11 cellular contexts compared by ENCODE assay signal in genomic region chr10:86024555-86025001, GRCh38.
A peak's percentile ranks its signal among the peaks of the same experiment; 100 is the strongest.
DNase-seq lines count a peak whose midpoint lies in the region; ATAC-seq and TF ChIP-seq lines count a peak whose summit lies in the region.
"Had no signal": no experiment of that assay in that cellular context is flagged by ENCODE, and none has a peak within 500 bp of the region (broad histone marks: within the 10 kb centered on the region; RNA-seq: fewer than 3 reads in every experiment).

No MANE protein-coding gene starts in this region.

- peaks cover 24% of the 10 kb centered on the region for H3K4me1 ChIP-seq in Loucy (ENCODE audit: insufficient read depth, low read length, poor library complexity, severe bottlenecking)
- H3K4me1 ChIP-seq in endodermal cell (ENCODE audit: control insufficient read depth, insufficient read depth, low read length), result peaks cover 26% of the 10 kb centered on the region
- no peaks in the 10 kb centered on the region for H3K4me1 ChIP-seq in smooth muscle cell (ENCODE audit: low read depth)

- H3K9me3 ChIP-seq in Loucy (ENCODE audit: insufficient read depth, low read depth, low read length) (no peaks in the 10 kb centered on the region), endodermal cell (ENCODE audit: control insufficient read depth, low read length) (peaks cover 37% of the 10 kb centered on the region), smooth muscle cell (replicated peaks; ENCODE audit: low read depth) (no peaks in the 10 kb centered on the region)

- no peaks in the 10 kb centered on the region for H3K9me2 ChIP-seq in Loucy (replicated peaks; ENCODE audit: low read depth, low read length)

- POLR2A ChIA-PET in activated CD8-positive, alpha-beta T cell treated with anti-CD3 and anti-CD28 coated beads, Interleukin-2, amount 10 ng/mL, durations not matched to agents 7 days and 5 days (lab: Charles Lee), result no interaction called here

- H3K4me2 ChIP-seq in Loucy (ENCODE audit: low read depth, low read length, poor library complexity, severe bottlenecking), result no peak overlapping the region
- H3K4me2 ChIP-seq in smooth muscle cell, result peak overlapping the region; percentile 15

- no peak overlapping the region for H3K27ac Mint-ChIP-seq in endodermal cell
- no peak overlapping the region for H3K27ac Mint-ChIP-seq in activated CD8-positive, alpha-beta T cell treated with anti-CD3 and anti-CD28 coated beads, Interleukin-2, amount 10 ng/mL, durations not matched to agents 7 days and 5 days

- no peak for ATAC-seq in activated CD8-positive, alpha-beta T cell treated with anti-CD3 and anti-CD28 coated beads, Interleukin-2, amount 10 ng/mL, durations not matched to agents 7 days and 5 days
- ATAC-seq: Panc1 had no signal

- H4K20me1 ChIP-seq in Loucy (ENCODE audit: insufficient read depth, low read length, poor library complexity, severe bottlenecking), result no peaks in the 10 kb centered on the region
- no peaks in the 10 kb centered on the region for H4K20me1 ChIP-seq in smooth muscle cell (ENCODE audit: low read depth)

- no peaks in the 10 kb centered on the region for H3K36me3 Mint-ChIP-seq in endodermal cell (ENCODE audit: low read depth)
- H3K36me3 Mint-ChIP-seq in activated CD8-positive, alpha-beta T cell treated with anti-CD3 and anti-CD28 coated beads, Interleukin-2, amount 10 ng/mL, durations not matched to agents 7 days and 5 days (ENCODE audit: low read depth), result no peaks in the 10 kb centered on the region

- H3K9me3 Mint-ChIP-seq in endodermal cell, result peaks cover 24% of the 10 kb centered on the region
- no peaks in the 10 kb centered on the region for H3K9me3 Mint-ChIP-seq in activated CD8-positive, alpha-beta T cell treated with anti-CD3 and anti-CD28 coated beads, Interleukin-2, amount 10 ng/mL, durations not matched to agents 7 days and 5 days (ENCODE audit: insufficient read depth)

- H3K4me3 ChIP-seq in Loucy (ENCODE audit: low read length, poor library complexity, severe bottlenecking) (no peak overlapping the region), endodermal cell (ENCODE audit: low read length) (no peak overlapping the region), smooth muscle cell (no peak overlapping the region)

- H3K79me2 ChIP-seq in Loucy (ENCODE audit: insufficient read depth, low read length) (no peaks in the 10 kb centered on the region), smooth muscle cell (ENCODE audit: low read depth) (no peaks in the 10 kb centered on the region)

- peaks cover 47% of the 10 kb centered on the region for H3K4me1 Mint-ChIP-seq in endodermal cell
- no peaks in the 10 kb centered on the region for H3K4me1 Mint-ChIP-seq in activated CD8-positive, alpha-beta T cell treated with anti-CD3 and anti-CD28 coated beads, Interleukin-2, amount 10 ng/mL, durations not matched to agents 7 days and 5 days (ENCODE audit: low read depth)

- H3K9ac ChIP-seq in Loucy (ENCODE audit: low read depth, low read length, poor library complexity, severe bottlenecking) (no peak overlapping the region), endodermal cell (ENCODE audit: extremely low read depth, low read length, poor library complexity, severe bottlenecking) (no peak overlapping the region), smooth muscle cell (ENCODE audit: low read depth) (no peak overlapping the region)

- DNase-seq in endodermal cell (peak; percentile 69), iPS-NIHi11 (ENCODE audit: low spot score) (peak; percentile 43), smooth muscle cell (lab: John Stamatoyannopoulos, UW; ENCODE audit: unreplicated experiment) (no peak), GM19240 (ENCODE audit: insufficient read length, low spot score) (no peak), NCI-H446 (lab: John Stamatoyannopoulos, UW) (no peak)
- DNase-seq in activated CD8-positive, alpha-beta T cell treated with anti-CD3 and anti-CD28 coated beads, Interleukin-2, amount 10 ng/mL, durations not matched to agents 7 days and 5 days, result no peak
- DNase-seq: NCI-H146, NCI-H748 treated with DMSO at 0.1 percent for 48 hours, SHP77 had no signal

- no peak overlapping the region for H3K4me3 Mint-ChIP-seq in endodermal cell
- H3K4me3 Mint-ChIP-seq in activated CD8-positive, alpha-beta T cell treated with anti-CD3 and anti-CD28 coated beads, Interleukin-2, amount 10 ng/mL, durations not matched to agents 7 days and 5 days, result no peak overlapping the region

- H3K27me3 ChIP-seq in Loucy (ENCODE audit: insufficient read depth, low read length, poor library complexity, severe bottlenecking), result no peaks in the 10 kb centered on the region
- H3K27me3 ChIP-seq in endodermal cell (ENCODE audit: control insufficient read depth, insufficient read depth, low read length, poor library complexity, severe bottlenecking), result no peaks in the 10 kb centered on the region
- H3K27me3 ChIP-seq in smooth muscle cell (ENCODE audit: low read depth), result no peaks in the 10 kb centered on the region

- H2AFZ ChIP-seq in Loucy (ENCODE audit: low read length) (peak overlapping the region; percentile 58; the same call in 1 of the 2 replicates), smooth muscle cell (ENCODE audit: low read depth) (peak overlapping the region; percentile 35)

- no peaks in the 10 kb centered on the region for H3K36me3 ChIP-seq in Loucy (ENCODE audit: insufficient read depth, low read length)
- H3K36me3 ChIP-seq in endodermal cell (ENCODE audit: control insufficient read depth, insufficient read depth, low read length), result no peaks in the 10 kb centered on the region
- H3K36me3 ChIP-seq in smooth muscle cell (ENCODE audit: low read depth), result no peaks in the 10 kb centered on the region

- CTCF ChIA-PET in activated CD8-positive, alpha-beta T cell treated with anti-CD3 and anti-CD28 coated beads, Interleukin-2, amount 10 ng/mL, durations not matched to agents 7 days and 5 days (lab: Charles Lee), result no interaction called here

- TF ChIP-seq CTCF in Loucy (conservative IDR thresholded peaks at IDR 0.05; ENCODE audit: low read length), result no peak
- peak; percentile 63 for TF ChIP-seq CTCF in endodermal cell (conservative IDR thresholded peaks at IDR 0.05)
- TF ChIP-seq CTCF in smooth muscle cell (IDR thresholded peaks at IDR 0.05; ENCODE audit: borderline replicate concordance, insufficient read depth, poor library complexity, severe bottlenecking), result no peak

- WGBS in endodermal cell (ENCODE audit: insufficient coverage in 1 of 2, insufficient read length in 1 of 2), 2 experiments, result 81 to 86% methylated on average over 3 of the region's 3 CpGs
- 64% methylated on average over 3 of the region's 3 CpGs for WGBS in smooth muscle cell (ENCODE audit: low lambda C conversion rate)

- no peak overlapping the region for H3K27ac ChIP-seq in endodermal cell (ENCODE audit: low read depth, low read length)
- peak overlapping the region; percentile 36 for H3K27ac ChIP-seq in smooth muscle cell (ENCODE audit: low read depth)

- H3K27me3 Mint-ChIP-seq in endodermal cell (ENCODE audit: insufficient read depth), result peaks cover 6% of the 10 kb centered on the region
- no peaks in the 10 kb centered on the region for H3K27me3 Mint-ChIP-seq in activated CD8-positive, alpha-beta T cell treated with anti-CD3 and anti-CD28 coated beads, Interleukin-2, amount 10 ng/mL, durations not matched to agents 7 days and 5 days (ENCODE audit: low read depth)

- H3F3A ChIP-seq in Loucy (ENCODE audit: low read depth) (no peaks in the 10 kb centered on the region), smooth muscle cell (ENCODE audit: low read depth) (no peaks in the 10 kb centered on the region)

Comparison
In these comparisons a context has a peak if more than half of its experiments do, and no peak if none do; other contexts are left out.
1. DNase-seq: peak in endodermal cell (single experiment) and iPS-NIHi11 (single experiment); none in smooth muscle cell (single experiment), activated CD8-positive, alpha-beta T cell treated with anti-CD3 and anti-CD28 coated beads, Interleukin-2, amount 10 ng/mL, durations not matched to agents 7 days and 5 days (single experiment), GM19240 (single experiment) and NCI-H446 (0 of 2).